In the genomic region with DNA sequence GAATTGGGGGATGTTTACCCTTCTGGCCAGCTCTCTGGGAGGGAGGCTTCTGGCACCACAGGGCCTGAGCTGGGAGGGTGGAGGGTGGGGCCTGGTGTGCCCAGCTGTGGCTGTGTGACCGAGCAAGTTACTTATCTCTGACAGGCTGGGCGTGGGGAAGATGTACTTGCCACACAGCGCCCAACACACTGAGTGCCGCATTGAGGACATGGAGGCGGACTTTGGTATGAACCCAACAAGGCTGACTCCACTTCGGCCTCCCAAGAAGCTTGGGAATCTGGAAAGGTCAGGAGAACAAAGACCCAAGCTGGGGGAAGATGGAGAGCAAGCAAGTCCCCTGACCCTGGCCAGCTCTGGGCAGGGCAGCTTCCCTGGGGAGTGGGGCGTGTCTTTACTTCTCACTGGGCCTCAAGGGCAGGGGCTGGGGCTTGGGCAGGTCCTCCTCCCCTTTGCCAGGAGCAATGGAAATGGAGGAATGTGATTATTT, we compare ENCODE assay signal across 1 cellular context.
TF ChIP-seq lines count a peak whose summit lies in the region.

No MANE protein-coding gene starts in this region.

TF ChIP-seq in GM23338, 12 proteins besides CTCF, POLR2A, EP300 and RAD21:
- TF ChIP-seq, protein P1, sequence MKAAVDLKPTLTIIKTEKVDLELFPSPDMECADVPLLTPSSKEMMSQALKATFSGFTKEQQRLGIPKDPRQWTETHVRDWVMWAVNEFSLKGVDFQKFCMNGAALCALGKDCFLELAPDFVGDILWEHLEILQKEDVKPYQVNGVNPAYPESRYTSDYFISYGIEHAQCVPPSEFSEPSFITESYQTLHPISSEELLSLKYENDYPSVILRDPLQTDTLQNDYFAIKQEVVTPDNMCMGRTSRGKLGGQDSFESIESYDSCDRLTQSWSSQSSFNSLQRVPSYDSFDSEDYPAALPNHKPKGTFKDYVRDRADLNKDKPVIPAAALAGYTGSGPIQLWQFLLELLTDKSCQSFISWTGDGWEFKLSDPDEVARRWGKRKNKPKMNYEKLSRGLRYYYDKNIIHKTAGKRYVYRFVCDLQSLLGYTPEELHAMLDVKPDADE (IDR thresholded peaks at IDR 0.05), result no peak
- no peak for TF ChIP-seq EZH2 (IDR thresholded peaks at IDR 0.05; ENCODE audit: low read depth, unreplicated experiment)
- no peak for TF ChIP-seq EZH2phosphoT487 (IDR thresholded peaks at IDR 0.05; ENCODE audit: unreplicated experiment)
- TF ChIP-seq STAT1 (IDR thresholded peaks at IDR 0.05; ENCODE audit: unreplicated experiment), result no peak
- no peak for TF ChIP-seq ZNF114 (CRISPR knock-in tag; IDR thresholded peaks at IDR 0.05)
- TF ChIP-seq ZNF331 (CRISPR knock-in tag; IDR thresholded peaks at IDR 0.05; ENCODE audit: low read depth), result no peak
- no peak for TF ChIP-seq JUNB (IDR thresholded peaks at IDR 0.05; ENCODE audit: unreplicated experiment)
- no peak for TF ChIP-seq POLR2AphosphoS5 (IDR thresholded peaks at IDR 0.05; ENCODE audit: low read depth)
- no peak for TF ChIP-seq NANOG (IDR thresholded peaks at IDR 0.05; ENCODE audit: borderline replicate concordance)
- no peak for TF ChIP-seq CREB1 (CRISPR knock-in tag; IDR thresholded peaks at IDR 0.05; ENCODE audit: low read depth)
- TF ChIP-seq, protein P2, sequence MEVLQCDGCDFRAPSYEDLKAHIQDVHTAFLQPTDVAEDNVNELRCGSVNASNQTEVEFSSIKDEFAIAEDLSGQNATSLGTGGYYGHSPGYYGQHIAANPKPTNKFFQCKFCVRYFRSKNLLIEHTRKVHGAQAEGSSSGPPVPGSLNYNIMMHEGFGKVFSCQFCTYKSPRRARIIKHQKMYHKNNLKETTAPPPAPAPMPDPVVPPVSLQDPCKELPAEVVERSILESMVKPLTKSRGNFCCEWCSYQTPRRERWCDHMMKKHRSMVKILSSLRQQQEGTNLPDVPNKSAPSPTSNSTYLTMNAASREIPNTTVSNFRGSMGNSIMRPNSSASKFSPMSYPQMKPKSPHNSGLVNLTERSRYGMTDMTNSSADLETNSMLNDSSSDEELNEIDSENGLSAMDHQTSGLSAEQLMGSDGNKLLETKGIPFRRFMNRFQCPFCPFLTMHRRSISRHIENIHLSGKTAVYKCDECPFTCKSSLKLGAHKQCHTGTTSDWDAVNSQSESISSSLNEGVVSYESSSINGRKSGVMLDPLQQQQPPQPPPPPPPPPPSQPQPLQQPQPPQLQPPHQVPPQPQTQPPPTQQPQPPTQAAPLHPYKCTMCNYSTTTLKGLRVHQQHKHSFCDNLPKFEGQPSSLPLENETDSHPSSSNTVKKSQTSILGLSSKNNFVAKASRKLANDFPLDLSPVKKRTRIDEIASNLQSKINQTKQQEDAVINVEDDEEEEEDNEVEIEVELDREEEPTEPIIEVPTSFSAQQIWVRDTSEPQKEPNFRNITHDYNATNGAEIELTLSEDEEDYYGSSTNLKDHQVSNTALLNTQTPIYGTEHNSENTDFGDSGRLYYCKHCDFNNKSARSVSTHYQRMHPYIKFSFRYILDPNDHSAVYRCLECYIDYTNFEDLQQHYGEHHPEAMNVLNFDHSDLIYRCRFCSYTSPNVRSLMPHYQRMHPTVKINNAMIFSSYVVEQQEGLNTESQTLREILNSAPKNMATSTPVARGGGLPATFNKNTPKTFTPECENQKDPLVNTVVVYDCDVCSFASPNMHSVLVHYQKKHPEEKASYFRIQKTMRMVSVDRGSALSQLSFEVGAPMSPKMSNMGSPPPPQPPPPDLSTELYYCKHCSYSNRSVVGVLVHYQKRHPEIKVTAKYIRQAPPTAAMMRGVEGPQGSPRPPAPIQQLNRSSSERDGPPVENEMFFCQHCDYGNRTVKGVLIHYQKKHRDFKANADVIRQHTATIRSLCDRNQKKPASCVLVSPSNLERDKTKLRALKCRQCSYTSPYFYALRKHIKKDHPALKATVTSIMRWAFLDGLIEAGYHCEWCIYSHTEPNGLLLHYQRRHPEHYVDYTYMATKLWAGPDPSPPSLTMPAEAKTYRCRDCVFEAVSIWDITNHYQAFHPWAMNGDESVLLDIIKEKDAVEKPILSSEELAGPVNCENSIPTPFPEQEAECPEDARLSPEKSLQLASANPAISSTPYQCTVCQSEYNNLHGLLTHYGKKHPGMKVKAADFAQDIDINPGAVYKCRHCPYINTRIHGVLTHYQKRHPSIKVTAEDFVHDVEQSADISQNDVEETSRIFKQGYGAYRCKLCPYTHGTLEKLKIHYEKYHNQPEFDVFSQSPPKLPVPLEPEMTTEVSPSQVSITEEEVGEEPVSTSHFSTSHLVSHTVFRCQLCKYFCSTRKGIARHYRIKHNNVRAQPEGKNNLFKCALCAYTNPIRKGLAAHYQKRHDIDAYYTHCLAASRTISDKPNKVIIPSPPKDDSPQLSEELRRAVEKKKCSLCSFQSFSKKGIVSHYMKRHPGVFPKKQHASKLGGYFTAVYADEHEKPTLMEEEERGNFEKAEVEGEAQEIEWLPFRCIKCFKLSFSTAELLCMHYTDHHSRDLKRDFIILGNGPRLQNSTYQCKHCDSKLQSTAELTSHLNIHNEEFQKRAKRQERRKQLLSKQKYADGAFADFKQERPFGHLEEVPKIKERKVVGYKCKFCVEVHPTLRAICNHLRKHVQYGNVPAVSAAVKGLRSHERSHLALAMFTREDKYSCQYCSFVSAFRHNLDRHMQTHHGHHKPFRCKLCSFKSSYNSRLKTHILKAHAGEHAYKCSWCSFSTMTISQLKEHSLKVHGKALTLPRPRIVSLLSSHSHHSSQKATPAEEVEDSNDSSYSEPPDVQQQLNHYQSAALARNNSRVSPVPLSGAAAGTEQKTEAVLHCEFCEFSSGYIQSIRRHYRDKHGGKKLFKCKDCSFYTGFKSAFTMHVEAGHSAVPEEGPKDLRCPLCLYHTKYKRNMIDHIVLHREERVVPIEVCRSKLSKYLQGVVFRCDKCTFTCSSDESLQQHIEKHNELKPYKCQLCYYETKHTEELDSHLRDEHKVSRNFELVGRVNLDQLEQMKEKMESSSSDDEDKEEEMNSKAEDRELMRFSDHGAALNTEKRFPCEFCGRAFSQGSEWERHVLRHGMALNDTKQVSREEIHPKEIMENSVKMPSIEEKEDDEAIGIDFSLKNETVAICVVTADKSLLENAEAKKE (CRISPR knock-in tag; IDR thresholded peaks at IDR 0.05), result no peak
- TF ChIP-seq, protein P3, sequence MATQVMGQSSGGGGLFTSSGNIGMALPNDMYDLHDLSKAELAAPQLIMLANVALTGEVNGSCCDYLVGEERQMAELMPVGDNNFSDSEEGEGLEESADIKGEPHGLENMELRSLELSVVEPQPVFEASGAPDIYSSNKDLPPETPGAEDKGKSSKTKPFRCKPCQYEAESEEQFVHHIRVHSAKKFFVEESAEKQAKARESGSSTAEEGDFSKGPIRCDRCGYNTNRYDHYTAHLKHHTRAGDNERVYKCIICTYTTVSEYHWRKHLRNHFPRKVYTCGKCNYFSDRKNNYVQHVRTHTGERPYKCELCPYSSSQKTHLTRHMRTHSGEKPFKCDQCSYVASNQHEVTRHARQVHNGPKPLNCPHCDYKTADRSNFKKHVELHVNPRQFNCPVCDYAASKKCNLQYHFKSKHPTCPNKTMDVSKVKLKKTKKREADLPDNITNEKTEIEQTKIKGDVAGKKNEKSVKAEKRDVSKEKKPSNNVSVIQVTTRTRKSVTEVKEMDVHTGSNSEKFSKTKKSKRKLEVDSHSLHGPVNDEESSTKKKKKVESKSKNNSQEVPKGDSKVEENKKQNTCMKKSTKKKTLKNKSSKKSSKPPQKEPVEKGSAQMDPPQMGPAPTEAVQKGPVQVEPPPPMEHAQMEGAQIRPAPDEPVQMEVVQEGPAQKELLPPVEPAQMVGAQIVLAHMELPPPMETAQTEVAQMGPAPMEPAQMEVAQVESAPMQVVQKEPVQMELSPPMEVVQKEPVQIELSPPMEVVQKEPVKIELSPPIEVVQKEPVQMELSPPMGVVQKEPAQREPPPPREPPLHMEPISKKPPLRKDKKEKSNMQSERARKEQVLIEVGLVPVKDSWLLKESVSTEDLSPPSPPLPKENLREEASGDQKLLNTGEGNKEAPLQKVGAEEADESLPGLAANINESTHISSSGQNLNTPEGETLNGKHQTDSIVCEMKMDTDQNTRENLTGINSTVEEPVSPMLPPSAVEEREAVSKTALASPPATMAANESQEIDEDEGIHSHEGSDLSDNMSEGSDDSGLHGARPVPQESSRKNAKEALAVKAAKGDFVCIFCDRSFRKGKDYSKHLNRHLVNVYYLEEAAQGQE (IDR thresholded peaks at IDR 0.05; ENCODE audit: unreplicated experiment), result no peak
